Comparison of ENCODE assay signal across 1 cellular context in the genomic region with DNA sequence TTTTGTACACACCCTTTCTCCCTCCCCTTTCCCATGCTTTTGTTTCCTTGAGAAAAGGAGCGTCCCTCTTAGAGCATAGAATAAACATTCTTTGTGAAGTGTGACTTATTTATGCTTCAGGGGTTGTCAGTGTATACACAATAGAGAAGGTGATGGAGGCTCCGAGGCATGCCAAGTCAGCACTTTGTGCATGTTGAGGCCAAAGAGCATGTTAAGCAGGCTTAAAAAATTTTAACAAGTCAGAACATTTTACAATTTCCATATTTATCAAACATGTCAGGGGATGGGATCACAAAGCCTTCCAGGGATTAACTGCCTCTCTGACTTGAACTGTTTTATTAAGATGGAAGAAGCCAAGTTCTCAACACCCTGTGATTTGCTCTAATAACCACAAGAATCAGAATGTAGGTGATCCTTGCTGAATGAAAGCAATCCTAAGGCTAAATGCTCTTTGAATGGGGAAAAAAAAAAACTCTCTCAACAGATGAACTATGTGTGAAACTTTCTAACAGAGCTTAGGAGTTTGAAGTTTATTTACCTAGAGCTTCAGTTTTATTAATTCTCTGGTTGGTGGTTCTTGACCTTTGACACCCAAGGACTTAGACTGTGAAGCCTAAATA.
TF ChIP-seq lines count a peak whose summit lies in the region.

No MANE protein-coding gene starts in this region.

TF ChIP-seq in GM23338, 12 proteins besides CTCF, POLR2A, EP300 and RAD21 (continued from another document):
- TF ChIP-seq, protein P1, sequence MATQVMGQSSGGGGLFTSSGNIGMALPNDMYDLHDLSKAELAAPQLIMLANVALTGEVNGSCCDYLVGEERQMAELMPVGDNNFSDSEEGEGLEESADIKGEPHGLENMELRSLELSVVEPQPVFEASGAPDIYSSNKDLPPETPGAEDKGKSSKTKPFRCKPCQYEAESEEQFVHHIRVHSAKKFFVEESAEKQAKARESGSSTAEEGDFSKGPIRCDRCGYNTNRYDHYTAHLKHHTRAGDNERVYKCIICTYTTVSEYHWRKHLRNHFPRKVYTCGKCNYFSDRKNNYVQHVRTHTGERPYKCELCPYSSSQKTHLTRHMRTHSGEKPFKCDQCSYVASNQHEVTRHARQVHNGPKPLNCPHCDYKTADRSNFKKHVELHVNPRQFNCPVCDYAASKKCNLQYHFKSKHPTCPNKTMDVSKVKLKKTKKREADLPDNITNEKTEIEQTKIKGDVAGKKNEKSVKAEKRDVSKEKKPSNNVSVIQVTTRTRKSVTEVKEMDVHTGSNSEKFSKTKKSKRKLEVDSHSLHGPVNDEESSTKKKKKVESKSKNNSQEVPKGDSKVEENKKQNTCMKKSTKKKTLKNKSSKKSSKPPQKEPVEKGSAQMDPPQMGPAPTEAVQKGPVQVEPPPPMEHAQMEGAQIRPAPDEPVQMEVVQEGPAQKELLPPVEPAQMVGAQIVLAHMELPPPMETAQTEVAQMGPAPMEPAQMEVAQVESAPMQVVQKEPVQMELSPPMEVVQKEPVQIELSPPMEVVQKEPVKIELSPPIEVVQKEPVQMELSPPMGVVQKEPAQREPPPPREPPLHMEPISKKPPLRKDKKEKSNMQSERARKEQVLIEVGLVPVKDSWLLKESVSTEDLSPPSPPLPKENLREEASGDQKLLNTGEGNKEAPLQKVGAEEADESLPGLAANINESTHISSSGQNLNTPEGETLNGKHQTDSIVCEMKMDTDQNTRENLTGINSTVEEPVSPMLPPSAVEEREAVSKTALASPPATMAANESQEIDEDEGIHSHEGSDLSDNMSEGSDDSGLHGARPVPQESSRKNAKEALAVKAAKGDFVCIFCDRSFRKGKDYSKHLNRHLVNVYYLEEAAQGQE (IDR thresholded peaks at IDR 0.05; ENCODE audit: unreplicated experiment), result no peak
- no peak for TF ChIP-seq EZH2 (IDR thresholded peaks at IDR 0.05; ENCODE audit: low read depth, unreplicated experiment)
- TF ChIP-seq ZNF114 (CRISPR knock-in tag; IDR thresholded peaks at IDR 0.05), result no peak
- no peak for TF ChIP-seq POLR2AphosphoS5 (IDR thresholded peaks at IDR 0.05; ENCODE audit: low read depth)
- TF ChIP-seq CREB1 (CRISPR knock-in tag; IDR thresholded peaks at IDR 0.05; ENCODE audit: low read depth), result no peak
- TF ChIP-seq STAT1 (IDR thresholded peaks at IDR 0.05; ENCODE audit: unreplicated experiment), result no peak
- TF ChIP-seq ZNF331 (CRISPR knock-in tag; IDR thresholded peaks at IDR 0.05; ENCODE audit: low read depth), result no peak
